2 cellular contexts compared by ENCODE assay signal in genomic region chr2:178870703-178871102, GRCh38.
TF ChIP-seq lines count a peak whose summit lies in the region.

No MANE protein-coding gene starts in this region.

TF ChIP-seq in SK-N-SH, 30 proteins besides CTCF, POLR2A, EP300 and RAD21 (continued from another document):
- TF ChIP-seq REST (IDR thresholded peaks at IDR 0.05; ENCODE audit: low read depth, low read length) (no peak), FOSL2 (IDR thresholded peaks at IDR 0.05; ENCODE audit: borderline replicate concordance, low read depth) (peak; percentile 48; the same call in 1 of the 2 replicates), CHD2 (IDR thresholded peaks at IDR 0.05; ENCODE audit: low read length, partially characterized antibody) (no peak), SIN3A (IDR thresholded peaks at IDR 0.05; ENCODE audit: borderline replicate concordance, low read depth, low read length) (no peak)

TF ChIP-seq in SK-N-SH treated with all-trans-retinoic acid at 6 μM for 48 hours, 23 proteins besides CTCF, POLR2A, EP300 and RAD21 (continued from another document):
- TF ChIP-seq ARNTL (CRISPR knock-in tag; IDR thresholded peaks at IDR 0.05; ENCODE audit: borderline replicate concordance, low read depth) (no peak), ZNF8 (CRISPR knock-in tag; IDR thresholded peaks at IDR 0.05) (no peak), TOX (CRISPR knock-in tag; IDR thresholded peaks at IDR 0.05; ENCODE audit: borderline replicate concordance) (no peak), GLIS3 (CRISPR knock-in tag; IDR thresholded peaks at IDR 0.05) (no peak), TCF4 (CRISPR knock-in tag; IDR thresholded peaks at IDR 0.05; ENCODE audit: borderline replicate concordance) (no peak), BACH2 (CRISPR knock-in tag; IDR thresholded peaks at IDR 0.05; ENCODE audit: borderline replicate concordance) (no peak), CSRNP3 (CRISPR knock-in tag; IDR thresholded peaks at IDR 0.05) (no peak), ZNF70 (CRISPR knock-in tag; IDR thresholded peaks at IDR 0.05) (no peak)
TF ChIP-seq in SK-N-SH treated with all-trans-retinoic acid at 6 μM for 48 hours: peak in this region for 0.
